In the genomic region with DNA sequence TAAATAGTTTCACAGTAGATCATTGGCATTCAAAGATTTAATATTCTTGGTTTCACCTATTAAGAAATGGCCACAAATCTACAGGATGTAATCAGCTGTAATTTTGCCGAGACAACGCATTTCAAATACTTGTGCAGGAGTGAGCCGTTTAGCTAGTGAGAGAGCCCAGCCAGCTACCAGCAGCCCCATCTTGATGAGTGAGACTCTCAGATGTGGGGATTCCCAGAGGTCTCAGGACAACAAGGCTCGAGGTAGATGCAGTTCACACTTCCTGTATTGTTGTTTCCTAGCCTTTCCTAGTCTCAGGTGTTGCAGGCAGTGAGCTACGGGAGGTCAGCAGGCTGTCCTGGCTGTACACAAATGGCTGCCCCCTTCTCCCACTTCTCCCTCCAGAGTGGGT, we compare ENCODE assay signal across 20 cellular contexts.
DNase-seq lines count a peak whose midpoint lies in the region; ATAC-seq and TF ChIP-seq lines count a peak whose summit lies in the region.
"Had no signal": no experiment of that assay in that cellular context is flagged by ENCODE, and none has a peak within 500 bp of the region (broad histone marks: within the 10 kb centered on the region; RNA-seq: fewer than 3 reads in every experiment).

No MANE protein-coding gene starts in this region.

- H3K79me1 ChIP-seq in trophoblast cell (ENCODE audit: low read length) = peaks cover 4% of the 10 kb centered on the region

- intact Hi-C loops in testis (cut with DNase I; ENCODE audit: low total_unique reads) = no loop called here

- no peak overlapping the region for H2BK120ac ChIP-seq in trophoblast cell (ENCODE audit: insufficient read depth, low read length, poor library complexity)

- TF ChIP-seq POLR2A in testis (IDR thresholded peaks at IDR 0.05) = no peak

- peak; percentile 90 for DNase-seq in MM.1S
- DNase-seq in epithelial cell of esophagus (ENCODE audit: low read depth) = peak; percentile 45
- peak; percentile 43 to 89 for DNase-seq in trophoblast cell
- no peak for DNase-seq in NOMO-1 (lab: John Stamatoyannopoulos, UW; ENCODE audit: unreplicated experiment in 2 of 2)
- DNase-seq in stimulated activated CD4-positive, alpha-beta T cell treated with anti-CD3 and anti-CD28 coated beads, Interleukin-4, amount 100 ng/mL, for 24 hours = no peak
- DNase-seq in testis = no peak
- no peak for DNase-seq in NCI-H446 treated with DMSO at 0.1 percent for 48 hours (lab: John Stamatoyannopoulos, UW)
- DNase-seq: Calu3; CD8-positive, alpha-beta memory T cell; DMS153; KG1; NCI-H1105; NCI-H1694; NCI-H2081; NCI-H2171 treated with DMSO at 0.1 percent for 48 hours; NCI-H526; SHP77 had no signal

- H3K4me3 ChIP-seq in MM.1S (ENCODE audit: low read length) (peak overlapping the region; percentile 12; the same call in 1 of the 2 replicates), epithelial cell of esophagus (ENCODE audit: low read length) (no peak overlapping the region), trophoblast cell (ENCODE audit: low read depth, low read length) (no peak overlapping the region), testis (no peak overlapping the region)

- H3K9me2 ChIP-seq in MM.1S (replicated peaks; ENCODE audit: insufficient read depth, low read length) = no peaks in the 10 kb centered on the region

- H3K27me3 ChIP-seq in MM.1S (replicated peaks; ENCODE audit: insufficient read depth, low read length) = no peaks in the 10 kb centered on the region
- H3K27me3 ChIP-seq in trophoblast cell (ENCODE audit: insufficient read depth, low read length) = no peaks in the 10 kb centered on the region
- no peaks in the 10 kb centered on the region for H3K27me3 ChIP-seq in testis

- H3K79me2 ChIP-seq in MM.1S (ENCODE audit: low read length) (0 out of 2 replicates have a peak, but pooled peaks cover 6% of the 10 kb centered on the region), trophoblast cell (ENCODE audit: control insufficient read depth, insufficient read depth, low read length, poor library complexity) (peaks cover 2% of the 10 kb centered on the region)

- H3K23ac ChIP-seq in trophoblast cell (ENCODE audit: low read length) = no peak overlapping the region

- H3K36me3 ChIP-seq in MM.1S (replicated peaks; ENCODE audit: insufficient read depth, low read length) (no peaks in the 10 kb centered on the region), trophoblast cell (ENCODE audit: control insufficient read depth in 1 of 2, insufficient read depth in 2 of 2, low read length in 2 of 2) (no peaks in the 10 kb centered on the region), testis (ENCODE audit: low read depth, missing control alignments) (no peaks in the 10 kb centered on the region)

- peak overlapping the region; percentile 37 for H4K8ac ChIP-seq in trophoblast cell (ENCODE audit: low read depth, low read length)

- no peak overlapping the region for H2BK5ac ChIP-seq in trophoblast cell (ENCODE audit: low read depth, low read length, poor library complexity)

- TF ChIP-seq CTCF in MM.1S (IDR thresholded peaks at IDR 0.05; ENCODE audit: low read length) (no peak), epithelial cell of esophagus (IDR thresholded peaks at IDR 0.05; ENCODE audit: insufficient read depth, low read depth, low read length, missing control alignments) (no peak), testis (IDR thresholded peaks at IDR 0.05) (no peak)

- peaks cover 16% of the 10 kb centered on the region for H3K4me1 ChIP-seq in MM.1S (ENCODE audit: low read length)
- H3K4me1 ChIP-seq in trophoblast cell (ENCODE audit: control insufficient read depth in 1 of 2, insufficient read depth in 2 of 2, low read length in 2 of 2) = peaks cover 8 to 26% of the 10 kb centered on the region in 2 experiments
- peaks cover 7% of the 10 kb centered on the region for H3K4me1 ChIP-seq in testis

- H4K20me1 ChIP-seq in MM.1S (ENCODE audit: insufficient read depth, low read length) = no peaks in the 10 kb centered on the region

- peak overlapping the region; percentile 60 for H2AFZ ChIP-seq in MM.1S (ENCODE audit: low read length)
- no peak overlapping the region for H2AFZ ChIP-seq in trophoblast cell (ENCODE audit: insufficient read depth, low read length, poor library complexity)

- H3K18ac ChIP-seq in trophoblast cell (ENCODE audit: low read length) = no peak overlapping the region

- no CpG with 5 or more reads among the region's 5 CpGs for WGBS in trophoblast cell (ENCODE audit: extremely low coverage, insufficient coverage, insufficient read length)
- 82 to 95% methylated on average over 5 of the region's 5 CpGs for WGBS in testis, 2 donors

- no peak overlapping the region for H4K12ac ChIP-seq in trophoblast cell (ENCODE audit: low read depth, low read length)

- H3K9me3 ChIP-seq in MM.1S (replicated peaks; ENCODE audit: insufficient read depth, low read length) = no peaks in the 10 kb centered on the region
- no peaks in the 10 kb centered on the region for H3K9me3 ChIP-seq in trophoblast cell (ENCODE audit: insufficient read depth, low read depth, low read length)
- H3K9me3 ChIP-seq in testis = no peaks in the 10 kb centered on the region

- H3K4me2 ChIP-seq in MM.1S (ENCODE audit: low read depth, low read length) (peak overlapping the region; percentile 66), trophoblast cell (ENCODE audit: low read length) (no peak overlapping the region)

- no peak overlapping the region for H3K4ac ChIP-seq in trophoblast cell (ENCODE audit: low read depth, low read length)

- H3K14ac ChIP-seq in trophoblast cell (ENCODE audit: low read length) = no peak overlapping the region

- H4K91ac ChIP-seq in trophoblast cell (ENCODE audit: low read depth, low read length) = no peak overlapping the region

- H3F3A ChIP-seq in MM.1S (ENCODE audit: insufficient read depth, low read length) = peaks cover 7% of the 10 kb centered on the region; the same call in 1 of the 2 replicates

- ATAC-seq in GM18502 (IDR thresholded peaks at IDR 0.05; ENCODE audit: poor library complexity, unreplicated experiment) = peak; percentile 72

- H3K27ac ChIP-seq in MM.1S (ENCODE audit: low read length) (peak overlapping the region; percentile 61; the same call in 1 of the 2 replicates), trophoblast cell (ENCODE audit: low read depth, low read length) (no peak overlapping the region), testis (no peak overlapping the region)
- H3K27ac ChIP-seq: C4-2B, HL-60 had no signal

- H2AK5ac ChIP-seq in trophoblast cell (ENCODE audit: low read length) = no peak overlapping the region

- peak overlapping the region; percentile 7; the same call in 1 of the 2 replicates for H3K9ac ChIP-seq in MM.1S (ENCODE audit: low read length)
- H3K9ac ChIP-seq in trophoblast cell (ENCODE audit: low read length) = no peak overlapping the region

- peak overlapping the region; percentile 37 for H2BK12ac ChIP-seq in trophoblast cell (ENCODE audit: low read length)

Comparison
In these comparisons a context has a peak if more than half of its experiments do, and no peak if none do; other contexts are left out.
1. DNase-seq: peak in MM.1S (single experiment), epithelial cell of esophagus (single experiment) and trophoblast cell (2 of 2); none in NOMO-1 (0 of 2), stimulated activated CD4-positive, alpha-beta T cell treated with anti-CD3 and anti-CD28 coated beads, Interleukin-4, amount 100 ng/mL, for 24 hours (single experiment), testis (single experiment) and NCI-H446 treated with DMSO at 0.1 percent for 48 hours (single experiment).